8 cellular contexts compared by ENCODE assay signal in the genomic region with DNA sequence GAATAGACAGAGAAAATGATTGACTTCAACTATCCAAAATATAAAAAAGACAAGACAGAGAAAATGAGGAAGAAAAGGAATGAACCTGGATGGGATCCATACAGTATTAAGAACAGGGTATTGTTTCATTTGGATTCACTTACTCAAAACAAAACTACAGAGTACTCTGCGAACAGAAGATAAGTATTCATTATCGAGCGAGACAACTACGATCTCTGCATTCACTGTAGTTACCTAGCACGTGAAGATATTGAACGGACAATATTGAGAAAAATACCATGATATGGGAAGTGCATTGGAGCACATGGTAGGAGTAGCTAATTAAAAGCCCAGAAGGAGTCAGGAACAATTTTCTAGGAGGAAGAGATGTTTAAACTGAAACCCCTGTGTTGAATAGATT. TPM values are rescaled to one million over a fixed set of nuclear protein-coding genes. Genes with fewer than 3 reads are reported as not detected.
A peak's percentile ranks its signal among the peaks of the same experiment; 100 is the strongest.
DNase-seq lines count a peak whose midpoint lies in the region; ATAC-seq and TF ChIP-seq lines count a peak whose summit lies in the region.

No MANE protein-coding gene starts in this region.

- peaks cover 15% of the 10 kb centered on the region for H3K36me3 Mint-ChIP-seq in activated naive CD8-positive, alpha-beta T cell treated with anti-CD3 and anti-CD28 coated beads, Interleukin-2, amount 50 U/mL, for 24 hours (ENCODE audit: low read depth)

- no peaks in the 10 kb centered on the region for H3K9me3 Mint-ChIP-seq in activated naive CD8-positive, alpha-beta T cell treated with anti-CD3 and anti-CD28 coated beads, Interleukin-2, amount 50 U/mL, for 24 hours

- intact Hi-C loops in heart right ventricle (cut with DNase I) (loop anchor here in 4 of 10 donors (5.0 to 10.0 kb wide), 3 partner anchors 103 to 213 kb away; no protein-coding TSS in a partner anchor), Right ventricle myocardium inferior (cut with DNase I) (loop anchor here (5.0 kb wide), 1 partner anchor 213 kb away; no protein-coding TSS in a partner anchor), lower lobe of right lung (cut with DNase I) (no loop called here)

- ATAC-seq in heart right ventricle (no peak), Right ventricle myocardium inferior (no peak), lower lobe of right lung (no peak), HG02840 (IDR thresholded peaks at IDR 0.05; ENCODE audit: low FRiP score, unreplicated experiment) (no peak)
- ATAC-seq in activated naive CD8-positive, alpha-beta T cell treated with anti-CD3 and anti-CD28 coated beads, Interleukin-2, amount 50 U/mL, for 24 hours = no peak

- H3K4me3 Mint-ChIP-seq in activated naive CD8-positive, alpha-beta T cell treated with anti-CD3 and anti-CD28 coated beads, Interleukin-2, amount 50 U/mL, for 24 hours = peak overlapping the region; percentile 93

- no peaks in the 10 kb centered on the region for H3K27me3 Mint-ChIP-seq in activated naive CD8-positive, alpha-beta T cell treated with anti-CD3 and anti-CD28 coated beads, Interleukin-2, amount 50 U/mL, for 24 hours

- 63 to 72% methylated on average over 6 of the region's 6 CpGs for WGBS in heart right ventricle, 2 donors
- 72% methylated on average over 6 of the region's 6 CpGs for WGBS in urinary bladder

- no peak for DNase-seq in heart right ventricle
- DNase-seq in Right ventricle myocardium inferior (ENCODE audit: missing footprints) = no peak
- no peak for DNase-seq in activated naive CD8-positive, alpha-beta T cell treated with anti-CD3 and anti-CD28 coated beads, Interleukin-2, amount 50 U/mL, for 24 hours
- DNase-seq in lower lobe of right lung = no peak
- DNase-seq in germinal center (ENCODE audit: low spot score) = no peak
- no peak for DNase-seq in anterior cingulate cortex (lab: John Stamatoyannopoulos, UW)

- peak overlapping the region; percentile 92 for H3K27ac Mint-ChIP-seq in activated naive CD8-positive, alpha-beta T cell treated with anti-CD3 and anti-CD28 coated beads, Interleukin-2, amount 50 U/mL, for 24 hours

- H3K9me3 ChIP-seq in heart right ventricle = no peaks in the 10 kb centered on the region
- H3K9me3 ChIP-seq in lower lobe of right lung = no peaks in the 10 kb centered on the region

- H3K4me1 Mint-ChIP-seq in activated naive CD8-positive, alpha-beta T cell treated with anti-CD3 and anti-CD28 coated beads, Interleukin-2, amount 50 U/mL, for 24 hours = peaks cover 66% of the 10 kb centered on the region

- H3K27ac ChIP-seq in heart right ventricle (peak overlapping the region in 3 of 10 donors; percentile 90 to 93 (median 91)), lower lobe of right lung (no peak overlapping the region), urinary bladder (ENCODE audit: low read depth) (no peak overlapping the region)

- H3K4me3 ChIP-seq in heart right ventricle = peak overlapping the region in 9 of 10 donors; percentile 62 to 96 (median 88)
- peak overlapping the region; percentile 94 for H3K4me3 ChIP-seq in lower lobe of right lung
- peak overlapping the region; percentile 82 for H3K4me3 ChIP-seq in urinary bladder (ENCODE audit: low read depth, low read length)

- H3K36me3 ChIP-seq in heart right ventricle (peaks cover 0 to 5% (median 0%) of the 10 kb centered on the region in 9 donors), lower lobe of right lung (no peaks in the 10 kb centered on the region), urinary bladder (ENCODE audit: insufficient read depth) (no peaks in the 10 kb centered on the region)

- TF ChIP-seq CTCF in heart right ventricle (IDR thresholded peaks at IDR 0.05) (no peak), lower lobe of right lung (IDR thresholded peaks at IDR 0.05) (no peak)

- H3K4me1 ChIP-seq in heart right ventricle (peaks cover 0 to 53% (median 40%) of the 10 kb centered on the region in 9 donors), lower lobe of right lung (peaks cover 34% of the 10 kb centered on the region), urinary bladder (ENCODE audit: insufficient read depth) (no peaks in the 10 kb centered on the region)

- H3K27me3 ChIP-seq in heart right ventricle (no peaks in the 10 kb centered on the region), lower lobe of right lung (ENCODE audit: low read depth) (no peaks in the 10 kb centered on the region)

RNA-seq across cellular contexts. Expression of a gene that starts 1.0 kb away (rescaled TPM):
- total RNA-seq in heart right ventricle (10 to 100 TPM; 18.6 to 38.8 (median 27.5) TPM), Right ventricle myocardium inferior (20.3 TPM), lower lobe of right lung (28.6 TPM), urinary bladder (35.2 TPM)
- polyA plus RNA-seq in heart right ventricle (10 to 100 TPM in 1 of 2 donors, 1 to 10 TPM in 1; 5.5 to 10.9 TPM), urinary bladder (7.6 TPM)
